ENCODE assay signal across 15 cellular contexts in genomic region chr11:17954395-17955252, GRCh38. TPM values are rescaled to one million over a fixed set of nuclear protein-coding genes. Genes with fewer than 3 reads are reported as not detected.
A peak's percentile ranks its signal among the peaks of the same experiment; 100 is the strongest.
DNase-seq lines count a peak whose midpoint lies in the region; ATAC-seq and TF ChIP-seq lines count a peak whose summit lies in the region.
"Had no signal": no experiment of that assay in that cellular context is flagged by ENCODE, and none has a peak within 500 bp of the region (broad histone marks: within the 10 kb centered on the region; RNA-seq: fewer than 3 reads in every experiment).

No MANE protein-coding gene starts in this region.

- no peak overlapping the region for H3K9ac ChIP-seq in IMR-90 (ENCODE audit: low read depth, low read length)
- H3K9ac ChIP-seq: SK-N-SH had no signal

- H3K23ac ChIP-seq in IMR-90 (ENCODE audit: low read depth, low read length) = no peak overlapping the region

- H3K9me1 ChIP-seq in IMR-90 (ENCODE audit: insufficient read depth, low read length) = peaks cover 5% of the 10 kb centered on the region; the same call in 1 of the 2 replicates

- no peak overlapping the region for H3K14ac ChIP-seq in IMR-90 (replicated peaks; ENCODE audit: low read depth, low read length)

- H3K27ac Mint-ChIP-seq in stimulated activated naive CD8-positive, alpha-beta T cell treated with anti-CD3 and anti-CD28 coated beads, Interleukin-15, amount 100 ng/mL, for 72 hours = no peak overlapping the region
- H3K27ac Mint-ChIP-seq: activated CD4-positive, alpha-beta memory T cell treated with anti-CD3 and anti-CD28 coated beads for 36 hours had no signal

- no peaks in the 10 kb centered on the region for H3K9me3 Mint-ChIP-seq in stimulated activated naive CD8-positive, alpha-beta T cell treated with anti-CD3 and anti-CD28 coated beads, Interleukin-15, amount 100 ng/mL, for 72 hours
- H3K9me3 Mint-ChIP-seq: activated CD4-positive, alpha-beta memory T cell treated with anti-CD3 and anti-CD28 coated beads for 36 hours; naive thymus-derived CD8-positive, alpha-beta T cell had no signal

- CTCF ChIA-PET in IMR-90 (lab: Yijun Ruan, JAX) = no interaction called here

- H3K27me3 Mint-ChIP-seq in stimulated activated naive CD8-positive, alpha-beta T cell treated with anti-CD3 and anti-CD28 coated beads, Interleukin-15, amount 100 ng/mL, for 72 hours = no peaks in the 10 kb centered on the region
- H3K27me3 Mint-ChIP-seq: activated CD4-positive, alpha-beta memory T cell treated with anti-CD3 and anti-CD28 coated beads for 36 hours; naive thymus-derived CD8-positive, alpha-beta T cell had no signal

- no peak overlapping the region for H2AFZ ChIP-seq in IMR-90 (replicated peaks; ENCODE audit: low read length, poor library complexity)

- H2BK20ac ChIP-seq in IMR-90 (ENCODE audit: low read depth, low read length) = no peak overlapping the region

- H3K36me3 ChIP-seq in IMR-90 (ENCODE audit: control insufficient read depth, insufficient read depth, low read length) (peaks cover 5% of the 10 kb centered on the region), heart left ventricle (peaks cover 0 to 68% (median 38%) of the 10 kb centered on the region in 9 donors)

- dilution Hi-C loops in IMR-90 (cut with HindIII; ENCODE audit: low sequenced_read_pairs, unreplicated experiment) = no loop called here

- WGBS in IMR-90 (ENCODE audit: extremely low coverage in 2 of 2, insufficient read length in 1 of 2), 2 experiments = 67% methylated on average over 5 of the region's 5 CpGs; no CpG with 5 or more reads in 1 of the 2 experiments
- WGBS in heart left ventricle, 4 donors = 45 to 58% (median 51%) methylated on average over 5 of the region's 5 CpGs

- BruUV-seq in IMR-90 (replicated peaks; lab: Mats Ljungman, UMichigan) = no TSS peak

- no peak overlapping the region for H3K27ac ChIP-seq in IMR-90 (ENCODE audit: insufficient read depth, low read length)
- peak overlapping the region in 10 of 12 donors; percentile 28 to 85 (median 74) for H3K27ac ChIP-seq in heart left ventricle
- H3K27ac ChIP-seq: adrenal gland had no signal

- no peak overlapping the region for H2BK15ac ChIP-seq in IMR-90 (ENCODE audit: low read depth, low read length)

- TF ChIP-seq POLR2A in IMR-90 (IDR thresholded peaks at IDR 0.05; ENCODE audit: low read depth, low read length) = no peak
- no peak for TF ChIP-seq POLR2A in heart left ventricle (IDR thresholded peaks at IDR 0.05)

- H3K9me3 ChIP-seq in IMR-90 (ENCODE audit: control insufficient read depth, insufficient read depth, low read length) (no peaks in the 10 kb centered on the region), heart left ventricle (no peaks in the 10 kb centered on the region)
- H3K9me3 ChIP-seq: adrenal gland, SK-N-SH had no signal

- no peaks in the 10 kb centered on the region for H3K4me1 Mint-ChIP-seq in stimulated activated naive CD8-positive, alpha-beta T cell treated with anti-CD3 and anti-CD28 coated beads, Interleukin-15, amount 100 ng/mL, for 72 hours

- no peak overlapping the region for H2BK120ac ChIP-seq in IMR-90 (ENCODE audit: low read depth, low read length)

- ATAC-seq in IMR-90 (ENCODE audit: low read depth) (no peak), heart left ventricle (peak; percentile 92 to 97 (median 94))
- no peak for ATAC-seq in stimulated activated naive CD8-positive, alpha-beta T cell treated with anti-CD3 and anti-CD28 coated beads, Interleukin-15, amount 100 ng/mL, for 72 hours
- ATAC-seq: left colon; naive thymus-derived CD8-positive, alpha-beta T cell had no signal

- no peak for TF ChIP-seq RAD21 in IMR-90 (IDR thresholded peaks at IDR 0.05; ENCODE audit: low read length)

- H4K20me1 ChIP-seq in IMR-90 (ENCODE audit: insufficient read depth, low read length) = no peaks in the 10 kb centered on the region

- no peak overlapping the region for H3K4me3 Mint-ChIP-seq in stimulated activated naive CD8-positive, alpha-beta T cell treated with anti-CD3 and anti-CD28 coated beads, Interleukin-15, amount 100 ng/mL, for 72 hours
- H3K4me3 Mint-ChIP-seq: activated CD4-positive, alpha-beta memory T cell treated with anti-CD3 and anti-CD28 coated beads for 36 hours; naive thymus-derived CD8-positive, alpha-beta T cell had no signal

- no peak overlapping the region for H3K4ac ChIP-seq in IMR-90 (ENCODE audit: low read depth, low read length)

- in situ Hi-C loops in IMR-90 (cut with MboI; ENCODE audit: low sequenced_read_pairs) = no loop called here

- TF ChIP-seq CTCF in IMR-90 (conservative IDR thresholded peaks at IDR 0.05; ENCODE audit: low read depth, low read length) (no peak), heart left ventricle (IDR thresholded peaks at IDR 0.05) (no peak)

- H3K4me3 ChIP-seq in IMR-90 (ENCODE audit: insufficient read depth, low read depth, low read length) = no peak overlapping the region
- H3K4me3 ChIP-seq in heart left ventricle = no peak overlapping the region
- H3K4me3 ChIP-seq: adrenal gland had no signal

- no peak overlapping the region for H2BK5ac ChIP-seq in IMR-90 (ENCODE audit: low read depth, low read length, poor library complexity, severe bottlenecking)

- no peak overlapping the region for H3K56ac ChIP-seq in IMR-90 (ENCODE audit: extremely low read depth, insufficient read depth, low read length)

- no peak overlapping the region for H4K8ac ChIP-seq in IMR-90 (ENCODE audit: low read depth in 2 of 2, low read length in 2 of 2)

- H4K5ac ChIP-seq in IMR-90 (ENCODE audit: low read depth, low read length) = no peak overlapping the region

- H4K91ac ChIP-seq in IMR-90 (ENCODE audit: insufficient read depth, low read depth, low read length) = no peak overlapping the region

- no peak overlapping the region for H3K4me2 ChIP-seq in IMR-90 (ENCODE audit: low read depth, low read length)
- H3K4me2 ChIP-seq: SK-N-SH had no signal

- peak; percentile 40 for DNase-seq in IMR-90
- peak; percentile 10 for DNase-seq in amniotic epithelial cell (ENCODE audit: low read depth)
- DNase-seq in heart left ventricle = no peak
- peak; percentile 1 for DNase-seq in renal cortical epithelial cell (ENCODE audit: low read depth)
- DNase-seq in activated T-cell treated with anti-CD3 and anti-CD28 coated beads, Interleukin-2, amount 50 U/mL, for 48 hours = no peak
- DNase-seq in stimulated activated naive CD8-positive, alpha-beta T cell treated with anti-CD3 and anti-CD28 coated beads, Interleukin-15, amount 100 ng/mL, for 72 hours = no peak
- no peak for DNase-seq in COLO668 (lab: John Stamatoyannopoulos, UW; ENCODE audit: unreplicated experiment)
- no peak for DNase-seq in HUDEP-2 (lab: John Stamatoyannopoulos, UW; ENCODE audit: unreplicated experiment in 76 of 76)
- DNase-seq: activated CD4-positive, alpha-beta memory T cell treated with anti-CD3 and anti-CD28 coated beads for 36 hours; adrenal gland; erythroblast; left colon; naive thymus-derived CD8-positive, alpha-beta T cell; NCI-H446; SK-N-SH had no signal

- H3K27me3 ChIP-seq in IMR-90 (ENCODE audit: control insufficient read depth, insufficient read depth, low read length) (no peaks in the 10 kb centered on the region), heart left ventricle (no peaks in the 10 kb centered on the region)
- H3K27me3 ChIP-seq: adrenal gland had no signal

- POLR2A ChIA-PET in IMR-90 (lab: Charles Lee; ENCODE audit: unreplicated experiment) = no interaction called here

- no peaks in the 10 kb centered on the region for H3K79me1 ChIP-seq in IMR-90 (ENCODE audit: low read depth in 1 of 2, low read length in 2 of 2)

- H3K4me1 ChIP-seq in IMR-90 (ENCODE audit: control insufficient read depth, insufficient read depth, low read length) = peaks cover 5% of the 10 kb centered on the region; the same call in 1 of the 2 replicates
- H3K4me1 ChIP-seq in heart left ventricle = peaks cover 0 to 19% (median 6%) of the 10 kb centered on the region in 12 donors
- H3K4me1 ChIP-seq: adrenal gland had no signal

- no peak overlapping the region for H2AK5ac ChIP-seq in IMR-90 (ENCODE audit: low read depth, low read length)

- intact Hi-C loops in IMR-90 (cut with micrococcal nuclease) (no loop called here), heart left ventricle (cut with DNase I) (no loop called here)

- no peak overlapping the region for H3K18ac ChIP-seq in IMR-90 (ENCODE audit: low read depth, low read length)

- H2AK9ac ChIP-seq in IMR-90 (replicated peaks; ENCODE audit: low read depth, low read length, poor library complexity) = no peak overlapping the region

TF ChIP-seq in IMR-90, 13 proteins besides CTCF, POLR2A, EP300 and RAD21:
- TF ChIP-seq CEBPB (IDR thresholded peaks at IDR 0.05; ENCODE audit: low read depth, low read length) = peak; percentile 50
- no peak for TF ChIP-seq MAZ (IDR thresholded peaks at IDR 0.05; ENCODE audit: borderline replicate concordance, low read depth, low read length)
TF ChIP-seq in IMR-90: peak in this region for 1.

RNA-seq across cellular contexts. Expression of gene SERGEF, which starts 58.2 kb away (rescaled TPM):
- total RNA-seq in IMR-90 (2012; rRNA removed) = 18.1 and 19.4 TPM in 2 replicates
- polyA plus RNA-seq in IMR-90 (2012; rRNA removed) = 12.2 and 12.9 TPM in 2 replicates
- polyA plus RNA-seq in IMR-90 (2012; cell fraction: cytosol; rRNA removed) = 9.4 and 13.1 TPM in 2 replicates
- polyA plus RNA-seq in IMR-90 (2012; cell fraction: nucleus; rRNA removed; ENCODE audit: low replicate concordance) = 5.3 and 16.1 TPM in 2 replicates
- total RNA-seq in heart left ventricle = 10 to 100 TPM; 11.6 to 26.4 (median 22.1) TPM
- polyA plus RNA-seq in heart left ventricle = 10 to 100 TPM; 16.0 to 55.0 TPM
- 29.5 and 31.3 TPM in 2 replicates for total RNA-seq in renal cortical epithelial cell

Comparison
In these comparisons a context has a peak if more than half of its experiments do, and no peak if none do; other contexts are left out.
1. ATAC-seq: peak in heart left ventricle (4 of 4); none in IMR-90 (single experiment) and stimulated activated naive CD8-positive, alpha-beta T cell treated with anti-CD3 and anti-CD28 coated beads, Interleukin-15, amount 100 ng/mL, for 72 hours (single experiment).
2. DNase-seq: peak in IMR-90 (single experiment), amniotic epithelial cell (single experiment) and renal cortical epithelial cell (single experiment); none in heart left ventricle (0 of 5), activated T-cell treated with anti-CD3 and anti-CD28 coated beads, Interleukin-2, amount 50 U/mL, for 48 hours (0 of 2), stimulated activated naive CD8-positive, alpha-beta T cell treated with anti-CD3 and anti-CD28 coated beads, Interleukin-15, amount 100 ng/mL, for 72 hours (0 of 2), COLO668 (single experiment) and HUDEP-2 (0 of 76).